ENCODE assay signal across 21 cellular contexts in genomic region chr3:172086071-172086470, GRCh38.
"Had no signal": no experiment of that assay in that cellular context is flagged by ENCODE, and none has a peak within 500 bp of the region (broad histone marks: within the 10 kb centered on the region; RNA-seq: fewer than 3 reads in every experiment).

No MANE protein-coding gene starts in this region.

- H3K4me3 Mint-ChIP-seq: activated CD8-positive, alpha-beta T cell treated with anti-CD3 and anti-CD28 coated beads for 36 hours; activated naive CD8-positive, alpha-beta T cell treated with anti-CD3 and anti-CD28 coated beads, Interleukin-2, amount 10 ng/mL, durations not matched to agents 7 days and 5 days; central memory CD8-positive, alpha-beta T cell; WTC11 had no signal

- H3K9me3 Mint-ChIP-seq: activated CD8-positive, alpha-beta T cell treated with anti-CD3 and anti-CD28 coated beads for 36 hours; activated T-helper 2 cell treated with anti-CD3 and anti-CD28 coated beads, Interferon-gamma antibody, Interleukin-2, Interleukin-4, amounts not matched to agents 10 μg/mL and 5 μg/mL and 100 μg/mL, durations not matched to agents 14 hours and 24 hours and 36 hours; central memory CD8-positive, alpha-beta T cell had no signal

- H2AFZ ChIP-seq: parathyroid adenoma had no signal

- H3K27me3 ChIP-seq: body of pancreas, left lung, spleen had no signal

- H3K9me3 ChIP-seq: body of pancreas, left lung, mucosa of descending colon, spleen had no signal

- H3K4me3 ChIP-seq: body of pancreas, coronary artery, left lung, mucosa of descending colon, spleen had no signal

- H3K27me3 Mint-ChIP-seq: activated CD8-positive, alpha-beta T cell treated with anti-CD3 and anti-CD28 coated beads for 36 hours; activated naive CD8-positive, alpha-beta T cell treated with anti-CD3 and anti-CD28 coated beads, Interleukin-2, amount 10 ng/mL, durations not matched to agents 7 days and 5 days; central memory CD8-positive, alpha-beta T cell; naive thymus-derived CD4-positive, alpha-beta T cell had no signal

- ATAC-seq: activated CD8-positive, alpha-beta T cell treated with anti-CD3 and anti-CD28 coated beads for 36 hours; body of pancreas; left lung; mucosa of descending colon; naive thymus-derived CD4-positive, alpha-beta T cell; sciatic nerve; WTC11 had no signal

- H3K27ac Mint-ChIP-seq: activated CD8-positive, alpha-beta T cell treated with anti-CD3 and anti-CD28 coated beads for 36 hours; activated naive CD8-positive, alpha-beta T cell treated with anti-CD3 and anti-CD28 coated beads, Interleukin-2, amount 10 ng/mL, durations not matched to agents 7 days and 5 days had no signal

- H3K9ac ChIP-seq: parathyroid adenoma had no signal

- DNase-seq: activated CD4-positive, alpha-beta T cell treated with anti-CD3 and anti-CD28 coated beads for 4 hours; activated CD8-positive, alpha-beta T cell treated with anti-CD3 and anti-CD28 coated beads for 36 hours; activated naive CD4-positive, alpha-beta T cell treated with Interleukin-2 at 50 U/mL for 16 hours; activated naive CD8-positive, alpha-beta T cell treated with anti-CD3 and anti-CD28 coated beads, Interleukin-2, amount 10 ng/mL, durations not matched to agents 7 days and 5 days; activated T-cell treated with anti-CD3 and anti-CD28 coated beads, Interleukin-2, amount 50 U/mL, for 1 hour; amygdala; body of pancreas; erythroblast; kidney; left lung; mucosa of descending colon; naive thymus-derived CD4-positive, alpha-beta T cell; spleen; stimulated activated CD4-positive, alpha-beta T cell treated with anti-CD3 and anti-CD28 coated beads, Interleukin-4, amount 100 ng/mL, for 4 hours; stimulated activated naive CD4-positive, alpha-beta T cell had no signal

- H3K27ac ChIP-seq: coronary artery, parathyroid adenoma, spleen had no signal
